Comparison of ENCODE assay signal across 19 cellular contexts in the genomic region with DNA sequence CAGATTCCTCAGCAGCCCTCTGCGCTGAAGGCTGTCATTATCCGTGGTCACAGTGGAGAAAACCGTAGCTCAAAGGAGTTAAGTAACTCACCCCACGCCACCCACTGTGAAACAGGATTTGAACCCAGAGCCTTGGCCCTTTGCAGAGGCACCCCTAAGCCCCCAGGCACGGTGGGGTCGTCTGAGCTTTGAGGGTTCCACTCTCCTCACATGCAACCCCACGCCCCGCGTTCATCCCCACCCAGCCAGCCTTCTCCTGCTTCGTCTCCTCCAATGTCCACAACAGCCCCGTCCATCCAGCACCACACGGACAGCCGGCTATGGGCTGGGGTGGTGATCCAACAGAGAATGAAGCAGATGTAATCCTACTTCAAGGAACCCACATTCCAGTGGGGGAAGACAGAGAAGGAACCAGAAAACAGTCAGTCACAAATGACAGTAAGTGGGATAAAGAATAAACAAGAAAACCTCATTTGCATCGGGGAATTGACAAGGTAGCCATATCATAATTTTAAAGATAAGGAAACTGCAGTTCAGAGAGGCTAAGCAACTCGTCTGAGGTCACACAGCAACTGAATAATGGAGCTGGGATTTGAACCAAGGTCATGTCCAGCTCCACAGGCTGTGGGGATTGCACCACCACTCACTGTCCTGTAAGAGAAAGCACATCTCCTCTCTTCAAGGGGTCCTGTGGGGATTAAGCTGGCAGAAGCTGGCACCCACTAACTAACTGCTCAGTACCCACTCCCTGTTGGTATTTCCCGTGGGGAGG. TPM values are rescaled to one million over a fixed set of nuclear protein-coding genes. Genes with fewer than 3 reads are reported as not detected.
A peak's percentile ranks its signal among the peaks of the same experiment; 100 is the strongest.
DNase-seq lines count a peak whose midpoint lies in the region; ATAC-seq and TF ChIP-seq lines count a peak whose summit lies in the region.
"Had no signal": no experiment of that assay in that cellular context is flagged by ENCODE, and none has a peak within 500 bp of the region (broad histone marks: within the 10 kb centered on the region; RNA-seq: fewer than 3 reads in every experiment).

No MANE protein-coding gene starts in this region.

- peaks cover 21 to 54% of the 10 kb centered on the region in 2 donors for H3K4me1 Mint-ChIP-seq in natural killer cell
- H3K4me1 Mint-ChIP-seq in natural killer cell treated with Interleukin-12 subunit alpha and Interleukin-12 subunit beta and Interleukin-15 and Interleukin-18, amount 100 ng/mL, for 72 hours (ENCODE audit: low read depth in 2 of 2) = peaks cover 16 to 22% of the 10 kb centered on the region in 2 donors
- H3K4me1 Mint-ChIP-seq in naive thymus-derived CD4-positive, alpha-beta T cell = peaks cover 0 to 39% (median 24%) of the 10 kb centered on the region in 7 donors

- BruUV-seq in PC-9 (replicated peaks; lab: Mats Ljungman, UMichigan) = no TSS peak

- peaks cover 18% of the 10 kb centered on the region; the same call in 1 of the 2 replicates for H3F3A ChIP-seq in PC-9 (ENCODE audit: insufficient read depth, low read depth)

- H3K4me2 ChIP-seq in PC-9 = no peak overlapping the region

- no peaks in the 10 kb centered on the region for H3K9me2 ChIP-seq in PC-9 (ENCODE audit: insufficient read depth)

- H3K4me3 ChIP-seq in brain microvascular endothelial cell (ENCODE audit: low read depth, low read length) (no peak overlapping the region), vagina (no peak overlapping the region), PC-9 (no peak overlapping the region)
- H3K4me3 ChIP-seq in naive thymus-derived CD4-positive, alpha-beta T cell (ENCODE audit: low read length) = no peak overlapping the region
- H3K4me3 ChIP-seq: SJSA1 had no signal

- H3K4me3 Mint-ChIP-seq in natural killer cell = no peak overlapping the region
- no peak overlapping the region for H3K4me3 Mint-ChIP-seq in natural killer cell treated with Interleukin-12 subunit alpha and Interleukin-12 subunit beta and Interleukin-15 and Interleukin-18, amount 100 ng/mL, for 72 hours
- no peak overlapping the region for H3K4me3 Mint-ChIP-seq in naive thymus-derived CD4-positive, alpha-beta T cell
- H3K4me3 Mint-ChIP-seq: HFFc6 had no signal

- in situ Hi-C loops in brain microvascular endothelial cell (cut with HindIII; ENCODE audit: low pct_ligation_motif_present, low sequenced_read_pairs) = no loop called here

- no peaks in the 10 kb centered on the region for H3K27me3 ChIP-seq in brain microvascular endothelial cell (replicated peaks)
- no peaks in the 10 kb centered on the region for H3K27me3 ChIP-seq in naive thymus-derived CD4-positive, alpha-beta T cell (ENCODE audit: control insufficient read depth in 2 of 2, insufficient read depth in 2 of 2, low read length in 2 of 2)
- no peaks in the 10 kb centered on the region for H3K27me3 ChIP-seq in vagina
- H3K27me3 ChIP-seq in PC-9 (ENCODE audit: insufficient read depth, low read depth) = no peaks in the 10 kb centered on the region
- H3K27me3 ChIP-seq: SJSA1 had no signal

- no peak for TF ChIP-seq CTCF in natural killer cell (IDR thresholded peaks at IDR 0.05)
- no peak for TF ChIP-seq CTCF in brain microvascular endothelial cell (IDR thresholded peaks at IDR 0.05; ENCODE audit: low read depth, low read length, missing control alignments)
- no peak for TF ChIP-seq CTCF in vagina (IDR thresholded peaks at IDR 0.05)
- no peak for TF ChIP-seq CTCF in PC-9 (conservative IDR thresholded peaks at IDR 0.05)

- no peak overlapping the region for H2AFZ ChIP-seq in PC-9

- peak overlapping the region; percentile 78 for H3K27ac ChIP-seq in brain microvascular endothelial cell
- H3K27ac ChIP-seq in naive thymus-derived CD4-positive, alpha-beta T cell (ENCODE audit: low read depth, low read length) = no peak overlapping the region
- H3K27ac ChIP-seq in vagina = peak overlapping the region; percentile 26
- H3K27ac ChIP-seq in PC-9 = no peak overlapping the region
- H3K27ac ChIP-seq: C4-2B, SJSA1 had no signal

- peak overlapping the region; percentile 39 to 80 for H3K27ac Mint-ChIP-seq in natural killer cell
- peak overlapping the region in 1 of 2 donors; percentile 40 for H3K27ac Mint-ChIP-seq in natural killer cell treated with Interleukin-12 subunit alpha and Interleukin-12 subunit beta and Interleukin-15 and Interleukin-18, amount 100 ng/mL, for 72 hours
- peak overlapping the region in 5 of 9 donors; percentile 21 to 65 (median 38) for H3K27ac Mint-ChIP-seq in naive thymus-derived CD4-positive, alpha-beta T cell
- H3K27ac Mint-ChIP-seq: HFFc6 had no signal

- no peaks in the 10 kb centered on the region for H3K9me3 ChIP-seq in naive thymus-derived CD4-positive, alpha-beta T cell (ENCODE audit: control insufficient read depth in 2 of 3, low read length in 3 of 3)
- H3K9me3 ChIP-seq in vagina (no peaks in the 10 kb centered on the region), PC-9 (ENCODE audit: insufficient read depth, low read depth) (no peaks in the 10 kb centered on the region)
- H3K9me3 ChIP-seq: SJSA1 had no signal

- H3K9me3 Mint-ChIP-seq in natural killer cell = peaks cover 0 to 3% of the 10 kb centered on the region in 2 donors
- no peaks in the 10 kb centered on the region for H3K9me3 Mint-ChIP-seq in natural killer cell treated with Interleukin-12 subunit alpha and Interleukin-12 subunit beta and Interleukin-15 and Interleukin-18, amount 100 ng/mL, for 72 hours
- H3K9me3 Mint-ChIP-seq in naive thymus-derived CD4-positive, alpha-beta T cell = peaks cover 0 to 5% (median 0%) of the 10 kb centered on the region in 11 donors
- H3K9me3 Mint-ChIP-seq: HFFc6 had no signal

- H3K36me3 ChIP-seq in brain microvascular endothelial cell (replicated peaks) (peaks cover 80% of the 10 kb centered on the region), vagina (peaks cover 0 to 4% of the 10 kb centered on the region in 2 donors), PC-9 (ENCODE audit: low read depth) (no peaks in the 10 kb centered on the region; the same call in 1 of the 2 replicates)
- H3K36me3 ChIP-seq in naive thymus-derived CD4-positive, alpha-beta T cell (ENCODE audit: control insufficient read depth in 2 of 3, insufficient read depth in 3 of 3, low read length in 3 of 3) = peaks cover 0 to 53% (median 3%) of the 10 kb centered on the region in 3 experiments
- H3K36me3 ChIP-seq: SJSA1 had no signal

- H3K36me3 Mint-ChIP-seq in natural killer cell = no peaks in the 10 kb centered on the region
- H3K36me3 Mint-ChIP-seq in natural killer cell treated with Interleukin-12 subunit alpha and Interleukin-12 subunit beta and Interleukin-15 and Interleukin-18, amount 100 ng/mL, for 72 hours = peaks cover 6% of the 10 kb centered on the region
- peaks cover 0 to 28% (median 0%) of the 10 kb centered on the region in 5 donors for H3K36me3 Mint-ChIP-seq in naive thymus-derived CD4-positive, alpha-beta T cell

- H4K20me1 ChIP-seq in PC-9 (ENCODE audit: insufficient read depth) = no peaks in the 10 kb centered on the region

- TF ChIP-seq POLR2A in vagina (IDR thresholded peaks at IDR 0.05) = no peak

- no peaks in the 10 kb centered on the region for H3K27me3 Mint-ChIP-seq in natural killer cell (ENCODE audit: low read depth in 2 of 2)
- no peaks in the 10 kb centered on the region for H3K27me3 Mint-ChIP-seq in natural killer cell treated with Interleukin-12 subunit alpha and Interleukin-12 subunit beta and Interleukin-15 and Interleukin-18, amount 100 ng/mL, for 72 hours
- H3K27me3 Mint-ChIP-seq in naive thymus-derived CD4-positive, alpha-beta T cell = no peaks in the 10 kb centered on the region

- POLR2A ChIA-PET in naive thymus-derived CD4-positive, alpha-beta T cell (lab: Charles Lee) = interaction anchor here (0.8 kb wide), 1 partner anchor 18 kb away, joined by 4 read pairs; no protein-coding TSS in a partner anchor
- POLR2A ChIA-PET in PC-9 (lab: Charles Lee; ENCODE audit: unreplicated experiment) = interaction anchor here (0.7 kb wide), 1 partner anchor 28 kb away, joined by 7 read pairs; no protein-coding TSS in a partner anchor

- peaks cover 70% of the 10 kb centered on the region for H3K79me2 ChIP-seq in PC-9 (ENCODE audit: low read depth)

- no peak for DNase-seq in natural killer cell
- DNase-seq in natural killer cell treated with Interleukin-12 subunit alpha and Interleukin-12 subunit beta and Interleukin-15 and Interleukin-18, amount 100 ng/mL, for 72 hours (ENCODE audit: low spot score) = no peak
- no peak for DNase-seq in brain microvascular endothelial cell
- DNase-seq in naive thymus-derived CD4-positive, alpha-beta T cell = no peak
- DNase-seq in vagina (ENCODE audit: extremely low spot score in 2 of 2) = no peak
- DNase-seq in PC-9 = no peak
- no peak for DNase-seq in NCI-H510A (lab: John Stamatoyannopoulos, UW)
- DNase-seq: GOT3, HFFc6, Kasumi-1, MM.1S, NCI-H1105, NCI-H1694 treated with DMSO at 0.1 percent for 48 hours, NCI-H526, OCI-M1 had no signal

- intact Hi-C loops in natural killer cell (cut with micrococcal nuclease) (no loop called here), vagina (cut with DNase I) (no loop called here), PC-9 (cut with micrococcal nuclease; ENCODE audit: unreplicated experiment) (no loop called here)
- intact Hi-C loops in naive thymus-derived CD4-positive, alpha-beta T cell (cut with micrococcal nuclease) = no loop called here

- CTCF ChIA-PET in naive thymus-derived CD4-positive, alpha-beta T cell (lab: Charles Lee) = no interaction called here
- CTCF ChIA-PET in PC-9 (lab: Charles Lee) = no interaction called here

- ATAC-seq in natural killer cell (no peak), GM19452 (IDR thresholded peaks at IDR 0.05; ENCODE audit: unreplicated experiment) (no peak)
- ATAC-seq in natural killer cell treated with Interleukin-12 subunit alpha and Interleukin-12 subunit beta and Interleukin-15 and Interleukin-18, amount 100 ng/mL, for 72 hours = no peak
- ATAC-seq in naive thymus-derived CD4-positive, alpha-beta T cell = no peak

- no peaks in the 10 kb centered on the region for H3K4me1 ChIP-seq in naive thymus-derived CD4-positive, alpha-beta T cell (ENCODE audit: control insufficient read depth in 2 of 2, insufficient read depth in 2 of 2, low read length in 2 of 2)
- H3K4me1 ChIP-seq in vagina = peaks cover 56% of the 10 kb centered on the region
- peaks cover 21% of the 10 kb centered on the region for H3K4me1 ChIP-seq in PC-9 (replicated peaks; ENCODE audit: insufficient read depth)

RNA-seq across cellular contexts. Expression of a gene that starts 31.7 kb away (rescaled TPM):
- total RNA-seq in natural killer cell (100 to 1,000 TPM; 106 to 175 (median 153) TPM), vagina (111 TPM), PC-9 (2021) (144 and 154 TPM in 2 replicates)
- 100 to 1,000 TPM in 1 of 2 donors, 10 to 100 TPM in 1; 96.6 to 178 TPM for total RNA-seq in natural killer cell treated with Interleukin-12 subunit alpha and Interleukin-12 subunit beta and Interleukin-15 and Interleukin-18, amount 100 ng/mL, for 72 hours
- 100 to 1,000 TPM in 2 of 5 experiments, 10 to 100 TPM in 3; 60.2 to 115 (median 74.7) TPM for total RNA-seq in naive thymus-derived CD4-positive, alpha-beta T cell
- 10 to 100 TPM; 39.9 to 44.9 TPM for polyA plus RNA-seq in naive thymus-derived CD4-positive, alpha-beta T cell

RNA-seq across cellular contexts. Expression of a gene that starts 57.5 kb away (rescaled TPM):
- total RNA-seq in natural killer cell = not detected
- total RNA-seq in natural killer cell treated with Interleukin-12 subunit alpha and Interleukin-12 subunit beta and Interleukin-15 and Interleukin-18, amount 100 ng/mL, for 72 hours = not detected
- total RNA-seq in naive thymus-derived CD4-positive, alpha-beta T cell = not detected
- not detected for polyA plus RNA-seq in naive thymus-derived CD4-positive, alpha-beta T cell
- not detected for total RNA-seq in vagina
- total RNA-seq in PC-9 (2021) = not detected in 2 replicates
- total RNA-seq: Daoy, HFFc6, SJSA1 had no signal

Comparison
In these comparisons a context has a peak if more than half of its experiments do, and no peak if none do; other contexts are left out.
1. H3K27ac ChIP-seq: peak in brain microvascular endothelial cell (single experiment) and vagina (single experiment); none in naive thymus-derived CD4-positive, alpha-beta T cell (single experiment) and PC-9 (single experiment).